In genomic region chr12:93336344-93336743, GRCh38 we compare ENCODE assay signal across 1 cellular context.
TF ChIP-seq lines count a peak whose summit lies in the region.

No MANE protein-coding gene starts in this region.

TF ChIP-seq in endothelial cell of umbilical vein, 7 proteins besides CTCF, POLR2A, EP300 and RAD21 (continued from another document):
- no peak for TF ChIP-seq GATA2 (IDR thresholded peaks at IDR 0.05; ENCODE audit: insufficient read depth, insufficient read length, low read depth, low read length)
- no peak for TF ChIP-seq POLR2AphosphoS5 (IDR thresholded peaks at IDR 0.05; ENCODE audit: insufficient read depth, low read depth, low read length)
- TF ChIP-seq JUN (IDR thresholded peaks at IDR 0.05; ENCODE audit: borderline replicate concordance, insufficient read depth, insufficient read length, low read depth): no peak
- TF ChIP-seq MYC (IDR thresholded peaks at IDR 0.05; ENCODE audit: low read depth, low read length): no peak
